2 cellular contexts compared by ENCODE assay signal in the genomic region with DNA sequence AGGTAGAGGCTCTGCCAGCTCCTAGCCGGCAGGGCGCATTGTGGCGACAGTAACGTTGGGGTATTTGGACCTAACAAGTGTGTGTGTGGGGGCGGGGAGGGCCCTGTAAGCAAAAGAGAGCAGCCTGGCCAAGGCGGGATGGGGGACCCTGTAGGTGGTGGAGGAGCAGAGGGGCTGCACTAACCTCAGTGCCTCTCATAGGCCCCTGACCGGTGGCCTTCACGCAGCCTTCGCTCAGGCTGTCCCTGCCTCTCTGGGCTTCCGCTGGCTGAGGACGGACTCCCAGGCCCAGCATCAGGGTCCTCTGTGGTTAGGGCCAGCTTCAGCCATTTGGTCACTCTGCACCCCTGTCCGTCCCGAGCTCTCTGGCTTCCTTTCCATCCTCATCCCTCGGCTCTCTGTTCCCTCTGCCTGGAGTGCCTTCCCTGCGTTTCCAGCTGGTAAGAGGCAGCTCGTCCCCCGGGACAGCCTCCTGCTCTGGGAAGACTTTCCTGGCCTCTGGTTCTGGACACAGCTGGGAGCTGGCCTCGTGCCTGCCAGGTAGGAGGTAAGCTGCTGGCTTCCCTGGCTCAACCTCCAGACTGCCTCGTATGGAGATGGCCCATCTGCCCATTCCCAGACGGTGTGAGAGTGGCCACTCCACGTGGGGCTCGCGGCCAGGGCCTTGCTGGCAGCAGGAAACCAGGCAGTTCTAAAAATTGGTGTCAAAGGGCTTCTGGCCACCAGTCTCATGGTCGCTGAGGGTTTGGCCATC.
A peak's percentile ranks its signal among the peaks of the same experiment; 100 is the strongest.
TF ChIP-seq lines count a peak whose summit lies in the region.

No MANE protein-coding gene starts in this region.

TF ChIP-seq in Ishikawa, 13 proteins besides CTCF, POLR2A, EP300 and RAD21:
- TF ChIP-seq, protein P1, sequence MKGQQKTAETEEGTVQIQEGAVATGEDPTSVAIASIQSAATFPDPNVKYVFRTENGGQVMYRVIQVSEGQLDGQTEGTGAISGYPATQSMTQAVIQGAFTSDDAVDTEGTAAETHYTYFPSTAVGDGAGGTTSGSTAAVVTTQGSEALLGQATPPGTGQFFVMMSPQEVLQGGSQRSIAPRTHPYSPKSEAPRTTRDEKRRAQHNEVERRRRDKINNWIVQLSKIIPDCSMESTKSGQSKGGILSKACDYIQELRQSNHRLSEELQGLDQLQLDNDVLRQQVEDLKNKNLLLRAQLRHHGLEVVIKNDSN (IDR thresholded peaks at IDR 0.05): no peak
- TF ChIP-seq YY1 (IDR thresholded peaks at IDR 0.05; ENCODE audit: low read depth) (no peak), CEBPB (IDR thresholded peaks at IDR 0.05) (no peak), EGR1 (IDR thresholded peaks at IDR 0.05) (no peak), TAF1 (IDR thresholded peaks at IDR 0.05; ENCODE audit: low read depth) (no peak), NFIC (IDR thresholded peaks at IDR 0.05) (peak; percentile 60), TEAD4 (IDR thresholded peaks at IDR 0.05) (no peak), CREB1 (IDR thresholded peaks at IDR 0.05; ENCODE audit: low read depth) (no peak), FOXM1 (IDR thresholded peaks at IDR 0.05; ENCODE audit: borderline replicate concordance, low read depth) (no peak), TCF12 (IDR thresholded peaks at IDR 0.05; ENCODE audit: low read depth) (no peak), ZBTB7A (IDR thresholded peaks at IDR 0.05; ENCODE audit: low read depth) (no peak)
- TF ChIP-seq, protein P2, sequence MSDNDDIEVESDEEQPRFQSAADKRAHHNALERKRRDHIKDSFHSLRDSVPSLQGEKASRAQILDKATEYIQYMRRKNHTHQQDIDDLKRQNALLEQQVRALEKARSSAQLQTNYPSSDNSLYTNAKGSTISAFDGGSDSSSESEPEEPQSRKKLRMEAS (IDR thresholded peaks at IDR 0.05): peak; percentile 51
- TF ChIP-seq, protein P3, sequence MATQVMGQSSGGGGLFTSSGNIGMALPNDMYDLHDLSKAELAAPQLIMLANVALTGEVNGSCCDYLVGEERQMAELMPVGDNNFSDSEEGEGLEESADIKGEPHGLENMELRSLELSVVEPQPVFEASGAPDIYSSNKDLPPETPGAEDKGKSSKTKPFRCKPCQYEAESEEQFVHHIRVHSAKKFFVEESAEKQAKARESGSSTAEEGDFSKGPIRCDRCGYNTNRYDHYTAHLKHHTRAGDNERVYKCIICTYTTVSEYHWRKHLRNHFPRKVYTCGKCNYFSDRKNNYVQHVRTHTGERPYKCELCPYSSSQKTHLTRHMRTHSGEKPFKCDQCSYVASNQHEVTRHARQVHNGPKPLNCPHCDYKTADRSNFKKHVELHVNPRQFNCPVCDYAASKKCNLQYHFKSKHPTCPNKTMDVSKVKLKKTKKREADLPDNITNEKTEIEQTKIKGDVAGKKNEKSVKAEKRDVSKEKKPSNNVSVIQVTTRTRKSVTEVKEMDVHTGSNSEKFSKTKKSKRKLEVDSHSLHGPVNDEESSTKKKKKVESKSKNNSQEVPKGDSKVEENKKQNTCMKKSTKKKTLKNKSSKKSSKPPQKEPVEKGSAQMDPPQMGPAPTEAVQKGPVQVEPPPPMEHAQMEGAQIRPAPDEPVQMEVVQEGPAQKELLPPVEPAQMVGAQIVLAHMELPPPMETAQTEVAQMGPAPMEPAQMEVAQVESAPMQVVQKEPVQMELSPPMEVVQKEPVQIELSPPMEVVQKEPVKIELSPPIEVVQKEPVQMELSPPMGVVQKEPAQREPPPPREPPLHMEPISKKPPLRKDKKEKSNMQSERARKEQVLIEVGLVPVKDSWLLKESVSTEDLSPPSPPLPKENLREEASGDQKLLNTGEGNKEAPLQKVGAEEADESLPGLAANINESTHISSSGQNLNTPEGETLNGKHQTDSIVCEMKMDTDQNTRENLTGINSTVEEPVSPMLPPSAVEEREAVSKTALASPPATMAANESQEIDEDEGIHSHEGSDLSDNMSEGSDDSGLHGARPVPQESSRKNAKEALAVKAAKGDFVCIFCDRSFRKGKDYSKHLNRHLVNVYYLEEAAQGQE (IDR thresholded peaks at IDR 0.05; ENCODE audit: low read depth): no peak

TF ChIP-seq in H1, 55 proteins besides CTCF, POLR2A, EP300 and RAD21 (continued from another document):
- no peak for TF ChIP-seq SP1 (IDR thresholded peaks at IDR 0.05; ENCODE audit: low read depth, low read length)
- TF ChIP-seq HDAC6 (IDR thresholded peaks at IDR 0.05; ENCODE audit: low read depth, low read length): no peak
- TF ChIP-seq TAF7 (optimal IDR thresholded peaks at IDR 0.05; ENCODE audit: borderline replicate concordance, low read depth, low read length): no peak
- no peak for TF ChIP-seq ZNF274 (IDR thresholded peaks at IDR 0.05; ENCODE audit: borderline replicate concordance, extremely low read depth, low read length)
- no peak for TF ChIP-seq ASH2L (IDR thresholded peaks at IDR 0.05; ENCODE audit: low read length)
